In genomic region chr2:118090387-118091139, GRCh38 we compare ENCODE assay signal across 10 cellular contexts. TPM values are rescaled to one million over a fixed set of nuclear protein-coding genes. Genes with fewer than 3 reads are reported as not detected.
DNase-seq lines count a peak whose midpoint lies in the region; FAIRE-seq and TF ChIP-seq lines count a peak whose summit lies in the region.
"Had no signal": no experiment of that assay in that cellular context is flagged by ENCODE, and none has a peak within 500 bp of the region (broad histone marks: within the 10 kb centered on the region; RNA-seq: fewer than 3 reads in every experiment).

No MANE protein-coding gene starts in this region.

- peaks cover 60% of the 10 kb centered on the region for H3K79me2 ChIP-seq in DOHH2 (ENCODE audit: control insufficient read depth, low read length)
- H3K79me2 ChIP-seq in MM.1S (ENCODE audit: low read length): peaks cover 61% of the 10 kb centered on the region

- H3K27me3 ChIP-seq in DOHH2 (ENCODE audit: control insufficient read depth, low read length) (no peaks in the 10 kb centered on the region), MM.1S (replicated peaks; ENCODE audit: insufficient read depth, low read length) (no peaks in the 10 kb centered on the region), neuron (ENCODE audit: insufficient read depth, low read length) (no peaks in the 10 kb centered on the region)

- H4K20me1 ChIP-seq in DOHH2 (ENCODE audit: control insufficient read depth, insufficient read depth, low read depth, low read length) (peaks cover 14% of the 10 kb centered on the region; the same call in 1 of the 2 replicates), MM.1S (ENCODE audit: insufficient read depth, low read length) (peaks cover 21% of the 10 kb centered on the region; the same call in 1 of the 2 replicates)

- TF ChIP-seq CTCF in DOHH2 (IDR thresholded peaks at IDR 0.05; ENCODE audit: low read depth, low read length, poor library complexity, severe bottlenecking) (no peak), MM.1S (IDR thresholded peaks at IDR 0.05; ENCODE audit: low read length) (no peak), coronary artery (IDR thresholded peaks at IDR 0.05) (no peak)

- H3K9me2 ChIP-seq in DOHH2 (replicated peaks; ENCODE audit: control insufficient read depth, low read length) (no peaks in the 10 kb centered on the region), MM.1S (replicated peaks; ENCODE audit: insufficient read depth, low read length) (no peaks in the 10 kb centered on the region)

- H3K36me3 ChIP-seq in DOHH2 (ENCODE audit: control insufficient read depth, low read length): peaks cover 12% of the 10 kb centered on the region
- 0 out of 2 replicates have a peak, but pooled peaks cover 4% of the 10 kb centered on the region for H3K36me3 ChIP-seq in MM.1S (replicated peaks; ENCODE audit: insufficient read depth, low read length)
- no peaks in the 10 kb centered on the region for H3K36me3 ChIP-seq in neuron (ENCODE audit: insufficient read depth, low read length)

- H3F3A ChIP-seq in DOHH2 (ENCODE audit: control insufficient read depth, insufficient read depth): peaks cover 3% of the 10 kb centered on the region; the same call in 1 of the 2 replicates
- peaks cover 8% of the 10 kb centered on the region; the same call in 1 of the 2 replicates for H3F3A ChIP-seq in MM.1S (ENCODE audit: insufficient read depth, low read length)

- H3K9ac ChIP-seq in MM.1S (ENCODE audit: low read length): no peak overlapping the region

- peaks cover 51% of the 10 kb centered on the region for H3K4me1 ChIP-seq in DOHH2 (ENCODE audit: control insufficient read depth, low read length)
- H3K4me1 ChIP-seq in MM.1S (ENCODE audit: low read length): peaks cover 15% of the 10 kb centered on the region; the same call in 1 of the 2 replicates
- H3K4me1 ChIP-seq in neuron (ENCODE audit: insufficient read depth, low read length): peaks cover 15% of the 10 kb centered on the region

- H3K9me3 ChIP-seq in DOHH2 (ENCODE audit: control insufficient read depth, insufficient read depth, low read length) (no peaks in the 10 kb centered on the region), MM.1S (replicated peaks; ENCODE audit: insufficient read depth, low read length) (no peaks in the 10 kb centered on the region), neuron (ENCODE audit: low read length) (no peaks in the 10 kb centered on the region)

- H3K4me2 ChIP-seq in DOHH2 (ENCODE audit: low read length) (peak overlapping the region; percentile 96), MM.1S (ENCODE audit: low read depth, low read length) (peak overlapping the region; percentile 64)

- no peak for TF ChIP-seq POLR2A in GM12891 (IDR thresholded peaks at IDR 0.05; ENCODE audit: low read depth, low read length)

- H2AFZ ChIP-seq in MM.1S (ENCODE audit: low read length): no peak overlapping the region
- no peak overlapping the region for H2AFZ ChIP-seq in neuron (ENCODE audit: low read depth, low read length)

- FAIRE-seq in GM12891 (lab: Jason Lieb, UNC): no peak

- DNase-seq in MM.1S: no peak
- no peak for DNase-seq in coronary artery (ENCODE audit: low spot score)
- no peak for DNase-seq in NCI-H748 (lab: John Stamatoyannopoulos, UW; ENCODE audit: unreplicated experiment)
- DNase-seq in glomerular visceral epithelial cell (ENCODE audit: extremely low spot score): no peak
- DNase-seq in GM12891 (ENCODE audit: insufficient read length, low spot score): no peak
- DNase-seq: caudate nucleus, DMS79 treated with DMSO at 0.1 percent for 48 hours, Right ventricle myocardium superior had no signal

- H3K4me3 ChIP-seq in DOHH2 (ENCODE audit: low read length) (peak overlapping the region; percentile 98), MM.1S (ENCODE audit: low read length) (peak overlapping the region; percentile 91), coronary artery (peak overlapping the region; percentile 97), neuron (ENCODE audit: low read length) (peak overlapping the region; percentile 86)

- H3K27ac ChIP-seq in DOHH2 (ENCODE audit: low read depth, low read length): no peak overlapping the region
- H3K27ac ChIP-seq in MM.1S (ENCODE audit: low read length): no peak overlapping the region
- H3K27ac ChIP-seq in coronary artery: no peak overlapping the region

TF ChIP-seq in GM12891, 5 proteins besides CTCF, POLR2A, EP300 and RAD21:
- TF ChIP-seq TAF1 (IDR thresholded peaks at IDR 0.05; ENCODE audit: low read depth, low read length) (no peak), POU2F2 (IDR thresholded peaks at IDR 0.05; ENCODE audit: low read depth, low read length) (no peak), PAX5 (IDR thresholded peaks at IDR 0.05; ENCODE audit: insufficient read depth, low read length, severe bottlenecking) (no peak)

RNA-seq across cellular contexts. Expression of gene INSIG2, which starts 2.3 kb away (rescaled TPM):
- polyA plus RNA-seq in GM12891 (2012; ENCODE audit: low read depth, missing spikeins): 33.3 TPM
